In genomic region chr17:4241535-4241934, GRCh38 we compare ENCODE assay signal across 1 cellular context.
TF ChIP-seq lines count a peak whose summit lies in the region.

No MANE protein-coding gene starts in this region.

TF ChIP-seq in HepG2, 621 proteins besides CTCF, POLR2A, EP300 and RAD21:
- TF ChIP-seq NFIC (IDR thresholded peaks at IDR 0.05; ENCODE audit: low read length) (no peak), ZNF263 (CRISPR knock-in tag; IDR thresholded peaks at IDR 0.05) (no peak), PCBP1 (IDR thresholded peaks at IDR 0.05; ENCODE audit: borderline replicate concordance, low read depth, low read length) (no peak), ZBTB14 (CRISPR knock-in tag; IDR thresholded peaks at IDR 0.05) (no peak), FLYWCH1 (CRISPR knock-in tag; IDR thresholded peaks at IDR 0.05) (no peak), ZNF354B (CRISPR knock-in tag; IDR thresholded peaks at IDR 0.05) (no peak), CREB1 (IDR thresholded peaks at IDR 0.05) (no peak), CREB1 (CRISPR knock-in tag; IDR thresholded peaks at IDR 0.05) (no peak), ZNF513 (CRISPR knock-in tag; conservative IDR thresholded peaks at IDR 0.05) (no peak), MTF1 (CRISPR knock-in tag; IDR thresholded peaks at IDR 0.05) (no peak), HNRNPK (IDR thresholded peaks at IDR 0.05; ENCODE audit: low read depth, low read length, poor library complexity, severe bottlenecking) (no peak), HMG20A (CRISPR knock-in tag; IDR thresholded peaks at IDR 0.05; ENCODE audit: borderline replicate concordance) (no peak), NFKBIZ (CRISPR knock-in tag; IDR thresholded peaks at IDR 0.05) (no peak), SMYD3 (CRISPR knock-in tag; IDR thresholded peaks at IDR 0.05) (no peak), TBP (CRISPR knock-in tag; IDR thresholded peaks at IDR 0.05) (no peak), TEAD3 (CRISPR knock-in tag; optimal IDR thresholded peaks at IDR 0.05; ENCODE audit: borderline replicate concordance) (no peak), NFIB (CRISPR knock-in tag; IDR thresholded peaks at IDR 0.05; ENCODE audit: borderline replicate concordance) (no peak), ZNF558 (CRISPR knock-in tag; IDR thresholded peaks at IDR 0.05; ENCODE audit: borderline replicate concordance) (no peak)
